Comparison of ENCODE assay signal across 1 cellular context in the genomic region with DNA sequence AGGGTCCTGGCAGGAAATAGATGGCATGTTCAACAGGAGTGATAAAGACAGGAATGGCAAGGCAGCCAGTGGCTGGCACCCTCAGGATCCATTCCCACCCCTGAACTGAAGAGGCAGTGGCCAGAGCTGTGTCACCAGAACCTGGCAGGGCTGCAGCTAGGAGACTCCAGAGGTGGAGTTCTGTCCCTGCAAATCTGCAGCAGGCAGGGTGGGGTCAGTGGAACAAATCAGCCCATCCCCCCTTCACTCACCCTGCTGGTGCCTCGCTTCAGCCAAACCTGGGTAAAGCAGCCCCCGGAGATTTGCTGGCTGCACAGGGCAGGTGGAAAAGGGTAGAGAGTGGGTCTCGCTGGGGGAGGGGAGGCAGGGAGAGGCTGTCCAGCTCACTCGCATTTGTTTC.
TF ChIP-seq lines count a peak whose summit lies in the region.

No MANE protein-coding gene starts in this region.

TF ChIP-seq in HCT116, 20 proteins besides CTCF, POLR2A, EP300 and RAD21 (continued from another document):
- TF ChIP-seq, protein P1, sequence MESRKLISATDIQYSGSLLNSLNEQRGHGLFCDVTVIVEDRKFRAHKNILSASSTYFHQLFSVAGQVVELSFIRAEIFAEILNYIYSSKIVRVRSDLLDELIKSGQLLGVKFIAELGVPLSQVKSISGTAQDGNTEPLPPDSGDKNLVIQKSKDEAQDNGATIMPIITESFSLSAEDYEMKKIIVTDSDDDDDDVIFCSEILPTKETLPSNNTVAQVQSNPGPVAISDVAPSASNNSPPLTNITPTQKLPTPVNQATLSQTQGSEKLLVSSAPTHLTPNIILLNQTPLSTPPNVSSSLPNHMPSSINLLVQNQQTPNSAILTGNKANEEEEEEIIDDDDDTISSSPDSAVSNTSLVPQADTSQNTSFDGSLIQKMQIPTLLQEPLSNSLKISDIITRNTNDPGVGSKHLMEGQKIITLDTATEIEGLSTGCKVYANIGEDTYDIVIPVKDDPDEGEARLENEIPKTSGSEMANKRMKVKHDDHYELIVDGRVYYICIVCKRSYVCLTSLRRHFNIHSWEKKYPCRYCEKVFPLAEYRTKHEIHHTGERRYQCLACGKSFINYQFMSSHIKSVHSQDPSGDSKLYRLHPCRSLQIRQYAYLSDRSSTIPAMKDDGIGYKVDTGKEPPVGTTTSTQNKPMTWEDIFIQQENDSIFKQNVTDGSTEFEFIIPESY (IDR thresholded peaks at IDR 0.05; ENCODE audit: extremely low read depth, insufficient replicate concordance, low read length), result no peak
- TF ChIP-seq SP1 (IDR thresholded peaks at IDR 0.05; ENCODE audit: low read depth) (no peak), CEBPB (IDR thresholded peaks at IDR 0.05; ENCODE audit: low read depth) (no peak), EZH2phosphoT487 (IDR thresholded peaks at IDR 0.05; ENCODE audit: borderline replicate concordance) (no peak), EZH2 (IDR thresholded peaks at IDR 0.05) (no peak)
TF ChIP-seq in HCT116: peak in this region for 0.
